In genomic region chr3:60779637-60780036, GRCh38 we compare ENCODE assay signal across 10 cellular contexts.
"Had no signal": no experiment of that assay in that cellular context is flagged by ENCODE, and none has a peak within 500 bp of the region (broad histone marks: within the 10 kb centered on the region; RNA-seq: fewer than 3 reads in every experiment).

No MANE protein-coding gene starts in this region.

- H3K4me2 ChIP-seq: GM23338 had no signal

- H3K9me3 ChIP-seq: HAP-1 had no signal

- DNase-seq: GM23248, GOT3, H7, H9, HCEC 1CT, HFFc6 had no signal

- H3K4me3 ChIP-seq: GM23248, GM23338, HAP-1 had no signal

- ATAC-seq: GM23338, HCT116 had no signal

- H3K36me3 ChIP-seq: HAP-1 had no signal

- H3K4me1 ChIP-seq: HAP-1 had no signal

- H2AFZ ChIP-seq: GM23248, GM23338 had no signal

- H3K27ac ChIP-seq: GM23248 had no signal

- FAIRE-seq: H54 had no signal

- H3K9ac ChIP-seq: GM23248 had no signal
